In genomic region chr2:128949360-128949759, GRCh38 we compare ENCODE assay signal across 22 cellular contexts.
DNase-seq lines count a peak whose midpoint lies in the region; ATAC-seq and TF ChIP-seq lines count a peak whose summit lies in the region.
"Had no signal": no experiment of that assay in that cellular context is flagged by ENCODE, and none has a peak within 500 bp of the region (broad histone marks: within the 10 kb centered on the region; RNA-seq: fewer than 3 reads in every experiment).

No MANE protein-coding gene starts in this region.

- CTCF ChIA-PET in PC-3 (lab: Charles Lee) (no interaction called here), GM10248 (lab: Yijun Ruan, JAX) (interaction anchor here (1.3 kb wide), 1 partner anchor 10 kb away, joined by 3 read pairs; no protein-coding TSS in a partner anchor)

- no peaks in the 10 kb centered on the region for H3F3A ChIP-seq in PC-3 (ENCODE audit: low read length, unreplicated experiment)

- TF ChIP-seq CTCF in PC-3 (conservative IDR thresholded peaks at IDR 0.05; ENCODE audit: low read depth, low read length) = no peak
- no peak for TF ChIP-seq CTCF in astrocyte of the cerebellum (IDR thresholded peaks at IDR 0.05; ENCODE audit: low read depth, low read length, missing control alignments)
- no peak for TF ChIP-seq CTCF in foreskin keratinocyte (conservative IDR thresholded peaks at IDR 0.05)
- TF ChIP-seq CTCF in GM10248 (IDR thresholded peaks at IDR 0.05; ENCODE audit: control extremely low read depth, extremely low read depth, low read depth, missing control alignments) = no peak

- H4K20me1 ChIP-seq in PC-3 (ENCODE audit: low read length) = no peaks in the 10 kb centered on the region

- H3K4me3 ChIP-seq in PC-3 (ENCODE audit: low read length) (no peak overlapping the region), astrocyte of the cerebellum (ENCODE audit: low read depth, low read length) (no peak overlapping the region)
- H3K4me3 ChIP-seq: GM23338 had no signal

- H3K4me1 ChIP-seq in PC-3 (ENCODE audit: insufficient read depth, low read length) (no peaks in the 10 kb centered on the region), foreskin keratinocyte (no peaks in the 10 kb centered on the region)

- no peaks in the 10 kb centered on the region for H3K36me3 ChIP-seq in PC-3 (ENCODE audit: low read depth, low read length)

- H3K27ac ChIP-seq in PC-3 (ENCODE audit: low read length) (no peak overlapping the region), foreskin keratinocyte (no peak overlapping the region)

- ATAC-seq in PC-3 (no peak), foreskin keratinocyte (peak; percentile 62), GM18520 (IDR thresholded peaks at IDR 0.05; ENCODE audit: unreplicated experiment) (no peak)
- ATAC-seq: GM23338, HCT116 had no signal

- no peak overlapping the region for H2AFZ ChIP-seq in PC-3 (ENCODE audit: low read length)
- H2AFZ ChIP-seq: GM23338 had no signal

- no peak overlapping the region for H3K9ac ChIP-seq in PC-3 (ENCODE audit: low read length)
- H3K9ac ChIP-seq: SK-N-SH had no signal

- in situ Hi-C loops in astrocyte of the cerebellum (cut with HindIII; ENCODE audit: low sequenced_read_pairs) = no loop called here

- no peaks in the 10 kb centered on the region for H3K9me2 ChIP-seq in PC-3 (replicated peaks; ENCODE audit: low read length)
- H3K9me2 ChIP-seq: SK-N-SH had no signal

- no peaks in the 10 kb centered on the region for H3K79me2 ChIP-seq in PC-3 (ENCODE audit: low read length)

- POLR2A ChIA-PET in PC-3 (lab: Charles Lee; ENCODE audit: unreplicated experiment) (no interaction called here), GM10248 (lab: Yijun Ruan, JAX) (no interaction called here)

- intact Hi-C loops in PC-3 (cut with micrococcal nuclease) = no loop called here

- no TSS peak for BruUV-seq in PC-3 (replicated peaks; lab: Mats Ljungman, UMichigan)

- no peaks in the 10 kb centered on the region for H3K27me3 ChIP-seq in PC-3 (ENCODE audit: low read length)
- H3K27me3 ChIP-seq in foreskin keratinocyte = no peaks in the 10 kb centered on the region

- DNase-seq in ELR (ENCODE audit: low read depth) (peak; percentile 1), PC-3 (peak; percentile 22), astrocyte of the cerebellum (ENCODE audit: low read depth) (peak; percentile 24), foreskin keratinocyte (peak; percentile 37 to 64), GM10248 (ENCODE audit: extremely low spot score) (no peak), MV-4-11 (lab: John Stamatoyannopoulos, UW) (no peak)
- DNase-seq in activated CD4-positive, alpha-beta T cell treated with anti-CD3 and anti-CD28 coated beads, Interleukin-2, amount 50 U/mL, for 1 hour = no peak
- DNase-seq: CD4-positive, CD25-positive, alpha-beta regulatory T cell; DMS79; Karpas-422; MM.1S; NCI-H1092; NCI-H146; NCI-H2029 treated with DMSO at 0.1 percent for 48 hours; NCI-H2171 treated with DMSO at 0.1 percent for 48 hours; NCI-H524 treated with DMSO at 0.1 percent for 48 hours; NCI-H82; SIG-M5; SK-N-SH had no signal

- no peaks in the 10 kb centered on the region for H3K9me3 ChIP-seq in PC-3 (ENCODE audit: low read length)
- H3K9me3 ChIP-seq: SK-N-SH had no signal

- H3K4me2 ChIP-seq in PC-3 (ENCODE audit: low read length) = no peak overlapping the region
- H3K4me2 ChIP-seq: GM23338, SK-N-SH had no signal

Comparison
In these comparisons a context has a peak if more than half of its experiments do, and no peak if none do; other contexts are left out.
1. DNase-seq: peak in ELR (single experiment), PC-3 (single experiment), astrocyte of the cerebellum (single experiment) and foreskin keratinocyte (2 of 2); none in GM10248 (single experiment), MV-4-11 (single experiment) and activated CD4-positive, alpha-beta T cell treated with anti-CD3 and anti-CD28 coated beads, Interleukin-2, amount 50 U/mL, for 1 hour (single experiment).